ENCODE assay signal across 8 cellular contexts in genomic region chr3:160754855-160755747, GRCh38. TPM values are rescaled to one million over a fixed set of nuclear protein-coding genes. Genes with fewer than 3 reads are reported as not detected.
DNase-seq lines count a peak whose midpoint lies in the region; ATAC-seq and TF ChIP-seq lines count a peak whose summit lies in the region.

No MANE protein-coding gene starts in this region.

- peaks cover 12% of the 10 kb centered on the region; the same call in 1 of the 2 replicates for H3K27me3 ChIP-seq in SK-N-SH (ENCODE audit: insufficient read depth)

- peaks cover 0 to 16% of the 10 kb centered on the region in 2 experiments; a peak in 2 of 4 replicates for H3K4me1 ChIP-seq in SK-N-SH (ENCODE audit: control insufficient read depth in 1 of 2, insufficient read depth in 2 of 2, low read depth in 1 of 2, low read length in 1 of 2)

- peak overlapping the region; percentile 70; the same call in 1 of the 2 replicates for H3K9ac ChIP-seq in SK-N-SH

- TF ChIP-seq EP300 in SK-N-SH (IDR thresholded peaks at IDR 0.05; ENCODE audit: borderline replicate concordance in 1 of 2, low read depth in 1 of 2, low read length in 1 of 2) = peak in 1 of 2 experiments; percentile 47; a peak in 2 of 4 replicates

- H3K9me3 Mint-ChIP-seq in activated naive CD4-positive, alpha-beta T cell treated with anti-CD3 and anti-CD28 coated beads, Interleukin-2, amount 50 U/mL, for 72 hours = no peaks in the 10 kb centered on the region

- 3% methylated on average over 19 of the region's 85 CpGs for WGBS in SK-N-SH (ENCODE audit: low lambda C conversion rate)

- H3K4me2 ChIP-seq in SK-N-SH = peak overlapping the region; percentile 98

- TF ChIP-seq RAD21 in SK-N-SH (IDR thresholded peaks at IDR 0.05; ENCODE audit: low read length) = no peak

- peak overlapping the region; percentile 92 to 96 for H3K27ac Mint-ChIP-seq in activated naive CD4-positive, alpha-beta T cell treated with anti-CD3 and anti-CD28 coated beads, Interleukin-2, amount 50 U/mL, for 72 hours

- DNase-seq in GM10266 (ENCODE audit: extremely low spot score) = peak; percentile 90
- DNase-seq in NCI-H1048 (lab: John Stamatoyannopoulos, UW) = peak; percentile 76
- peak; percentile 94 for DNase-seq in SK-N-SH
- DNase-seq in activated naive CD4-positive, alpha-beta T cell treated with anti-CD3 and anti-CD28 coated beads, Interleukin-2, amount 50 U/mL, for 72 hours (ENCODE audit: low spot score in 2 of 2) = peak; percentile 83 to 87
- DNase-seq in glomerular endothelial cell (ENCODE audit: extremely low read depth, low read depth, low spot score) = peak; percentile 45
- peak; percentile 66 for DNase-seq in omental fat pad (ENCODE audit: low spot score)

- peak; percentile 95 for ATAC-seq in HG02610 (IDR thresholded peaks at IDR 0.05; ENCODE audit: unreplicated experiment)
- ATAC-seq in activated naive CD4-positive, alpha-beta T cell treated with anti-CD3 and anti-CD28 coated beads, Interleukin-2, amount 50 U/mL, for 72 hours = peak; percentile 87
- ATAC-seq in omental fat pad (ENCODE audit: low FRiP score) = peak; percentile 98

- H3K79me2 ChIP-seq in SK-N-SH (ENCODE audit: insufficient read depth) = no peaks in the 10 kb centered on the region

- H3K27ac ChIP-seq in SK-N-SH (ENCODE audit: low read depth in 2 of 2, low read length in 1 of 2) (peak overlapping the region; percentile 72 to 92), temporal lobe (ENCODE audit: low read depth, low read length) (peak overlapping the region; percentile 77)

- H3K36me3 ChIP-seq in SK-N-SH (replicated peaks in 1 of 2; ENCODE audit: control insufficient read depth in 1 of 2, insufficient read depth in 2 of 2, low read length in 1 of 2) = no peaks in the 10 kb centered on the region

- H3K9me2 ChIP-seq in SK-N-SH = no peaks in the 10 kb centered on the region

- peaks cover 6 to 14% of the 10 kb centered on the region in 2 donors for H3K36me3 Mint-ChIP-seq in activated naive CD4-positive, alpha-beta T cell treated with anti-CD3 and anti-CD28 coated beads, Interleukin-2, amount 50 U/mL, for 72 hours

- H4K20me1 ChIP-seq in SK-N-SH (ENCODE audit: insufficient read depth) = no peaks in the 10 kb centered on the region

- peaks cover 9% of the 10 kb centered on the region for H3F3A ChIP-seq in SK-N-SH (replicated peaks; ENCODE audit: insufficient read depth)

- H3K4me3 ChIP-seq in SK-N-SH (ENCODE audit: low read depth in 2 of 2, low read length in 1 of 2) = peak overlapping the region; percentile 74 to 86

- TF ChIP-seq CTCF in GM10266 (IDR thresholded peaks at IDR 0.05; ENCODE audit: control insufficient read depth, insufficient read depth, low read depth, missing control alignments) = no peak
- TF ChIP-seq CTCF in SK-N-SH (IDR thresholded peaks at IDR 0.05) = no peak
- TF ChIP-seq CTCF in omental fat pad (IDR thresholded peaks at IDR 0.05) = no peak

- POLR2A ChIA-PET in SK-N-SH (lab: Yijun Ruan, JAX) = interaction anchor here (0.6 to 1.8 kb wide), 4 partner anchors 16 to 466 kb away, joined by 3 to 4 read pairs (median 4); partner anchors contain the start of gene NMD3

- CTCF ChIA-PET in SK-N-SH (lab: Yijun Ruan, JAX) = interaction anchor here (1.1 to 5.2 kb wide), 8 partner anchors 13 to 194 kb away, joined by 3 to 24 read pairs (median 4); no protein-coding TSS in a partner anchor

- H2AFZ ChIP-seq in SK-N-SH (ENCODE audit: low read depth) = peak overlapping the region; percentile 99

- no peaks in the 10 kb centered on the region for H3K9me3 ChIP-seq in SK-N-SH

TF ChIP-seq in SK-N-SH, 30 proteins besides CTCF, POLR2A, EP300 and RAD21 (continues in another document):
- TF ChIP-seq POLR2AphosphoS5 (IDR thresholded peaks at IDR 0.05; ENCODE audit: low read depth, low read length) (peak; percentile 63; the same call in 1 of the 2 replicates), RCOR1 (IDR thresholded peaks at IDR 0.05; ENCODE audit: low read length) (no peak), GATA2 (CRISPR knock-in tag; IDR thresholded peaks at IDR 0.05) (no peak), RXRA (IDR thresholded peaks at IDR 0.05; ENCODE audit: borderline replicate concordance, low read depth) (no peak), GABPA (IDR thresholded peaks at IDR 0.05; ENCODE audit: low read depth) (no peak; the same call in 1 of the 2 replicates), MXI1 (IDR thresholded peaks at IDR 0.05; ENCODE audit: low read depth, low read length) (peak; percentile 92), RFX5 (IDR thresholded peaks at IDR 0.05; ENCODE audit: low read length) (no peak), ELF1 (IDR thresholded peaks at IDR 0.05) (no peak), EZH2phosphoT487 (IDR thresholded peaks at IDR 0.05; ENCODE audit: borderline replicate concordance, low read depth) (no peak), CHD2 (IDR thresholded peaks at IDR 0.05; ENCODE audit: low read length, partially characterized antibody) (peak; percentile 48), ZBTB33 (IDR thresholded peaks at IDR 0.05; ENCODE audit: borderline replicate concordance, low read depth) (peak; percentile 41; the same call in 1 of the 2 replicates), FOSL2 (IDR thresholded peaks at IDR 0.05; ENCODE audit: borderline replicate concordance, low read depth) (no peak), SMC3 (IDR thresholded peaks at IDR 0.05; ENCODE audit: low read depth, low read length) (no peak), TEAD4 (IDR thresholded peaks at IDR 0.05; ENCODE audit: borderline replicate concordance, insufficient read depth) (no peak), USF2 (IDR thresholded peaks at IDR 0.05; ENCODE audit: borderline replicate concordance, low read depth, low read length) (no peak), TAF1 (IDR thresholded peaks at IDR 0.05; ENCODE audit: borderline replicate concordance, low read depth, low read length) (peak; percentile 61), NFIC (IDR thresholded peaks at IDR 0.05; ENCODE audit: borderline replicate concordance) (no peak), YY1 (IDR thresholded peaks at IDR 0.05; ENCODE audit: low read depth) (0 out of 2 replicates have a peak, but pooled peaks have one; percentile 20), FOXJ3 (CRISPR knock-in tag; IDR thresholded peaks at IDR 0.05) (no peak), MEF2A (IDR thresholded peaks at IDR 0.05; ENCODE audit: borderline replicate concordance, low read depth) (no peak), JUND (IDR thresholded peaks at IDR 0.05) (no peak), NRF1 (IDR thresholded peaks at IDR 0.05; ENCODE audit: low read depth, low read length) (peak; percentile 32; the same call in 1 of the 2 replicates), IRF3 (IDR thresholded peaks at IDR 0.05; ENCODE audit: low read depth, low read length) (no peak), USF1 (IDR thresholded peaks at IDR 0.05; ENCODE audit: borderline replicate concordance, low read depth) (no peak), TCF12 (IDR thresholded peaks at IDR 0.05) (no peak), SIN3A (IDR thresholded peaks at IDR 0.05; ENCODE audit: borderline replicate concordance, low read depth, low read length) (0 out of 2 replicates have a peak, but pooled peaks have one; percentile 49), FOXM1 (IDR thresholded peaks at IDR 0.05; ENCODE audit: low read depth) (no peak)

RNA-seq across cellular contexts. Expression of gene PPM1L, which starts 0.9 kb away (rescaled TPM):
- 0.16 and 0.29 TPM in 2 replicates for polyA plus RNA-seq in SK-N-SH (2012; rRNA removed)
- 0.18 and 0.29 TPM in 2 replicates for polyA plus RNA-seq in SK-N-SH (2012; cell fraction: cytosol; rRNA removed)
- polyA plus RNA-seq in SK-N-SH (2012; cell fraction: nucleus; rRNA removed) = 0.18 and 0.21 TPM in 2 replicates
- total RNA-seq in activated naive CD4-positive, alpha-beta T cell treated with anti-CD3 and anti-CD28 coated beads, Interleukin-2, amount 50 U/mL, for 72 hours = 1 to 10 TPM; 2.1 to 3.5 TPM
- total RNA-seq in glomerular endothelial cell (1.9 and 3.2 TPM in 2 replicates), omental fat pad (10 to 100 TPM; 13.5 to 30.4 (median 18.0) TPM), temporal lobe (78.4 TPM)

Comparison
In these comparisons a context has a peak if more than half of its experiments do, and no peak if none do; other contexts are left out.
1. Peak in every context shown above with its lines: DNase-seq, ATAC-seq, H3K4me3 ChIP-seq and H3K27ac ChIP-seq.